8 cellular contexts compared by ENCODE assay signal in the genomic region with DNA sequence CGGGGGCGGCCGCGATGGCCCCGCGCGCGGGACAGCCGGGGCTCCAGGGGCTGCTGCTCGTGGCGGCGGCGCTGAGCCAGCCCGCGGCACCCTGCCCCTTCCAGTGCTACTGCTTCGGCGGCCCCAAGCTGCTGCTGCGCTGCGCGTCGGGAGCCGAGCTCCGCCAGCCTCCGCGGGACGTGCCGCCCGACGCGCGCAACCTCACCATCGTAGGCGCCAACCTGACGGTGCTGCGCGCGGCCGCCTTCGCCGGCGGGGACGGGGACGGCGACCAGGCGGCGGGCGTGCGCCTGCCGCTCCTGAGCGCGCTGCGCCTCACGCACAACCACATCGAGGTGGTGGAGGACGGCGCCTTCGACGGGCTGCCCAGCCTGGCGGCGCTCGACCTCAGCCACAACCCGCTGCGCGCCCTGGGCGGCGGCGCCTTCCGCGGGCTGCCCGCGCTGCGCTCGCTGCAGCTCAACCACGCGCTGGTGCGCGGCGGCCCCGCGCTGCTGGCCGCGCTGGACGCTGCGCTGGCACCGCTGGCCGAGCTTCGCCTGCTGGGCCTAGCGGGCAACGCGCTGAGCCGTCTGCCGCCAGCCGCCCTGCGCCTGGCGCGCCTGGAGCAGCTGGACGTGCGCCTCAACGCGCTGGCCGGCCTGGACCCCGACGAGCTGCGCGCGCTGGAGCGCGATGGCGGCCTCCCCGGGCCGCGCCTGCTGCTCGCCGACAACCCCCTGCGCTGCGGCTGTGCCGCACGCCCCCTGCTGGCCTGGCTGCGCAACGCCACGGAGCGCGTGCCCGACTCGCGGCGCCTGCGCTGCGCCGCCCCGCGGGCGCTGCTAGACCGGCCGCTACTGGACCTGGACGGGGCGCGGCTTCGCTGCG. TPM values are rescaled to one million over a fixed set of nuclear protein-coding genes. Genes with fewer than 3 reads are reported as not detected.
A peak's percentile ranks its signal among the peaks of the same experiment; 100 is the strongest.
DNase-seq lines count a peak whose midpoint lies in the region; ATAC-seq and TF ChIP-seq lines count a peak whose summit lies in the region.

No MANE protein-coding gene starts in this region.

- H3K9me3 ChIP-seq in SK-N-SH: no peaks in the 10 kb centered on the region
- H3K9me3 ChIP-seq in transverse colon: no peaks in the 10 kb centered on the region

- peaks cover 50% of the 10 kb centered on the region for H3K27me3 Mint-ChIP-seq in activated naive CD8-positive, alpha-beta T cell treated with anti-CD3 and anti-CD28 coated beads for 36 hours

- H3K4me1 ChIP-seq in SK-N-SH (ENCODE audit: control insufficient read depth in 1 of 2, insufficient read depth in 2 of 2, low read depth in 1 of 2, low read length in 1 of 2) (no peaks in the 10 kb centered on the region; a peak in 1 of 4 replicates), transverse colon (peaks cover 0 to 16% (median 11%) of the 10 kb centered on the region in 4 donors)

- peak overlapping the region; percentile 35; the same call in 1 of the 2 replicates for H2AFZ ChIP-seq in SK-N-SH (ENCODE audit: low read depth)

- POLR2A ChIA-PET in SK-N-SH (lab: Yijun Ruan, JAX): interaction anchor here (0.6 to 2.1 kb wide), 10 partner anchors 9 to 293 kb away, joined by 3 to 14 read pairs (median 4); no protein-coding TSS in a partner anchor

- H3K27me3 ChIP-seq in SK-N-SH (ENCODE audit: insufficient read depth): peaks cover 37% of the 10 kb centered on the region
- H3K27me3 ChIP-seq in transverse colon: peaks cover 57% of the 10 kb centered on the region

- no peaks in the 10 kb centered on the region for H3K9me2 ChIP-seq in SK-N-SH

- in situ Hi-C loops in transverse colon (cut with MboI; ENCODE audit: low pct_ligation_motif_present in 1 of 4, low pct_unique_long_range_greater_than_20kb in 1 of 4, low sequenced_read_pairs in 3 of 4): loop anchor here (10.0 to 25.0 kb wide), 4 partner anchors 96 to 304 kb away; partner anchors contain the start of genes SPCS2 (in 3 of the 4) and XRRA1 (in 3 of the 4)

- DNase-seq in DMS79 treated with DMSO at 0.1 percent for 48 hours (lab: John Stamatoyannopoulos, UW) (peak; percentile 82), LHCN-M2 (ENCODE audit: low read depth) (peak; percentile 62), SK-N-SH (peak; percentile 98), cardiac septum (ENCODE audit: low spot score) (peak; percentile 94), posterior cingulate gyrus (peak; percentile 69 to 97 (median 76)), transverse colon (peak; percentile 87)
- DNase-seq in activated naive CD8-positive, alpha-beta T cell treated with anti-CD3 and anti-CD28 coated beads for 36 hours: peak; percentile 93

- no peak overlapping the region; a peak in 1 of 4 replicates for H3K27ac ChIP-seq in SK-N-SH (ENCODE audit: low read depth in 2 of 2, low read length in 1 of 2)
- H3K27ac ChIP-seq in transverse colon: peak overlapping the region in 1 of 4 donors; percentile 6

- H3K4me3 ChIP-seq in SK-N-SH (ENCODE audit: low read depth in 2 of 2, low read length in 1 of 2): peak overlapping the region; percentile 53
- peak overlapping the region in 3 of 4 donors; percentile 19 to 49 (median 40) for H3K4me3 ChIP-seq in transverse colon

- CTCF ChIA-PET in SK-N-SH (lab: Yijun Ruan, JAX): interaction anchor here (0.6 to 17.5 kb wide), 60 partner anchors 7 to 391 kb away, joined by 3 to 1115 read pairs (median 5); partner anchors contain the start of genes NEU3 and SLCO2B1

- no peak overlapping the region for H3K9ac ChIP-seq in SK-N-SH

- no peaks in the 10 kb centered on the region for H3K9me3 Mint-ChIP-seq in activated naive CD8-positive, alpha-beta T cell treated with anti-CD3 and anti-CD28 coated beads for 36 hours

- H3F3A ChIP-seq in SK-N-SH (replicated peaks; ENCODE audit: insufficient read depth): no peaks in the 10 kb centered on the region

- H3K4me3 Mint-ChIP-seq in activated naive CD8-positive, alpha-beta T cell treated with anti-CD3 and anti-CD28 coated beads for 36 hours: peak overlapping the region; percentile 64

- H3K36me3 ChIP-seq in SK-N-SH (replicated peaks in 1 of 2; ENCODE audit: control insufficient read depth in 1 of 2, insufficient read depth in 2 of 2, low read length in 1 of 2) (no peaks in the 10 kb centered on the region), transverse colon (no peaks in the 10 kb centered on the region)

- no peaks in the 10 kb centered on the region for H3K36me3 Mint-ChIP-seq in activated naive CD8-positive, alpha-beta T cell treated with anti-CD3 and anti-CD28 coated beads for 36 hours

- TF ChIP-seq CTCF in SK-N-SH (IDR thresholded peaks at IDR 0.05): peak; percentile 60
- TF ChIP-seq CTCF in transverse colon (IDR thresholded peaks at IDR 0.05): peak in 4 of 5 experiments; percentile 22 to 90 (median 69)

- ATAC-seq in GM21825 (IDR thresholded peaks at IDR 0.05; ENCODE audit: unreplicated experiment): peak; percentile 80

- H3K4me1 Mint-ChIP-seq in activated naive CD8-positive, alpha-beta T cell treated with anti-CD3 and anti-CD28 coated beads for 36 hours: peaks cover 8% of the 10 kb centered on the region

- H4K20me1 ChIP-seq in SK-N-SH (ENCODE audit: insufficient read depth): no peaks in the 10 kb centered on the region

- TF ChIP-seq POLR2A in transverse colon (IDR thresholded peaks at IDR 0.05): no peak

- no peak overlapping the region for H3K27ac Mint-ChIP-seq in activated naive CD8-positive, alpha-beta T cell treated with anti-CD3 and anti-CD28 coated beads for 36 hours

- intact Hi-C loops in cardiac septum (cut with DNase I): loop anchor here (2.0 kb wide), 1 partner anchor 96 kb away; no protein-coding TSS in a partner anchor
- intact Hi-C loops in posterior cingulate gyrus (cut with DNase I): loop anchor here (1.0 kb wide), 1 partner anchor 101 kb away; no protein-coding TSS in a partner anchor
- intact Hi-C loops in transverse colon (cut with DNase I; ENCODE audit: low total_unique reads): no loop called here

- no peak for TF ChIP-seq EP300 in SK-N-SH (IDR thresholded peaks at IDR 0.05; ENCODE audit: borderline replicate concordance in 1 of 2, low read depth in 1 of 2, low read length in 1 of 2)
- no peak for TF ChIP-seq EP300 in transverse colon (IDR thresholded peaks at IDR 0.05; ENCODE audit: low read depth)

- peak; percentile 71 for TF ChIP-seq RAD21 in SK-N-SH (IDR thresholded peaks at IDR 0.05; ENCODE audit: low read length)

- WGBS in SK-N-SH (ENCODE audit: low lambda C conversion rate): no CpG with 5 or more reads among the region's 140 CpGs
- 2% methylated on average over 79 of the region's 140 CpGs; no CpG with 5 or more reads in 1 of the 2 donors for WGBS in transverse colon (ENCODE audit: low coverage in 1 of 2), 2 donors

- H3K79me2 ChIP-seq in SK-N-SH (ENCODE audit: insufficient read depth): no peaks in the 10 kb centered on the region

- H3K4me2 ChIP-seq in SK-N-SH: peak overlapping the region; percentile 70; the same call in 1 of the 2 replicates

TF ChIP-seq in SK-N-SH, 30 proteins besides CTCF, POLR2A, EP300 and RAD21 (continues in another document):
- TF ChIP-seq MXI1 (IDR thresholded peaks at IDR 0.05; ENCODE audit: low read depth, low read length) (peak; percentile 24; the same call in 1 of the 2 replicates), FOXJ3 (CRISPR knock-in tag; IDR thresholded peaks at IDR 0.05) (no peak), SMC3 (IDR thresholded peaks at IDR 0.05; ENCODE audit: low read depth, low read length) (peak; percentile 85), GABPA (IDR thresholded peaks at IDR 0.05; ENCODE audit: low read depth) (no peak), EZH2phosphoT487 (IDR thresholded peaks at IDR 0.05; ENCODE audit: borderline replicate concordance, low read depth) (no peak), NRF1 (IDR thresholded peaks at IDR 0.05; ENCODE audit: low read depth, low read length) (peak; percentile 72), USF1 (IDR thresholded peaks at IDR 0.05; ENCODE audit: borderline replicate concordance, low read depth) (no peak), RCOR1 (IDR thresholded peaks at IDR 0.05; ENCODE audit: low read length) (peak; percentile 31; the same call in 1 of the 2 replicates), TCF12 (IDR thresholded peaks at IDR 0.05) (no peak; the same call in 1 of the 2 replicates)
- TF ChIP-seq, protein P1, sequence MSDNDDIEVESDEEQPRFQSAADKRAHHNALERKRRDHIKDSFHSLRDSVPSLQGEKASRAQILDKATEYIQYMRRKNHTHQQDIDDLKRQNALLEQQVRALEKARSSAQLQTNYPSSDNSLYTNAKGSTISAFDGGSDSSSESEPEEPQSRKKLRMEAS (IDR thresholded peaks at IDR 0.05; ENCODE audit: low read depth): peak; percentile 79
- TF ChIP-seq, protein P2, sequence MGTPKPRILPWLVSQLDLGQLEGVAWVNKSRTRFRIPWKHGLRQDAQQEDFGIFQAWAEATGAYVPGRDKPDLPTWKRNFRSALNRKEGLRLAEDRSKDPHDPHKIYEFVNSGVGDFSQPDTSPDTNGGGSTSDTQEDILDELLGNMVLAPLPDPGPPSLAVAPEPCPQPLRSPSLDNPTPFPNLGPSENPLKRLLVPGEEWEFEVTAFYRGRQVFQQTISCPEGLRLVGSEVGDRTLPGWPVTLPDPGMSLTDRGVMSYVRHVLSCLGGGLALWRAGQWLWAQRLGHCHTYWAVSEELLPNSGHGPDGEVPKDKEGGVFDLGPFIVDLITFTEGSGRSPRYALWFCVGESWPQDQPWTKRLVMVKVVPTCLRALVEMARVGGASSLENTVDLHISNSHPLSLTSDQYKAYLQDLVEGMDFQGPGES (IDR thresholded peaks at IDR 0.05; ENCODE audit: low read depth, low read length): no peak

RNA-seq across cellular contexts. Expression of gene TPBGL, which starts 0.7 kb away (rescaled TPM):
- total RNA-seq in LHCN-M2 (2014; rRNA removed) (not detected in 2 replicates), cardiac septum (0.08 TPM), transverse colon (1 to 10 TPM in 1 of 4 donors, under 1 TPM in 1, not detected in 2; 0.40 to 3.7 TPM)
- polyA plus RNA-seq in LHCN-M2 (2012): not detected
- 0.03 TPM in 1 of 2 replicates, not detected in the other for polyA plus RNA-seq in SK-N-SH (2012; rRNA removed)
- 0.03 and 0.04 TPM in 2 replicates for polyA plus RNA-seq in SK-N-SH (2012; cell fraction: cytosol; rRNA removed)
- 0.04 TPM in 1 of 2 replicates, not detected in the other for polyA plus RNA-seq in SK-N-SH (2012; cell fraction: nucleus; rRNA removed)
- under 1 TPM; 0.20 to 0.45 TPM for total RNA-seq in activated naive CD8-positive, alpha-beta T cell treated with anti-CD3 and anti-CD28 coated beads for 36 hours
